In the genomic region with DNA sequence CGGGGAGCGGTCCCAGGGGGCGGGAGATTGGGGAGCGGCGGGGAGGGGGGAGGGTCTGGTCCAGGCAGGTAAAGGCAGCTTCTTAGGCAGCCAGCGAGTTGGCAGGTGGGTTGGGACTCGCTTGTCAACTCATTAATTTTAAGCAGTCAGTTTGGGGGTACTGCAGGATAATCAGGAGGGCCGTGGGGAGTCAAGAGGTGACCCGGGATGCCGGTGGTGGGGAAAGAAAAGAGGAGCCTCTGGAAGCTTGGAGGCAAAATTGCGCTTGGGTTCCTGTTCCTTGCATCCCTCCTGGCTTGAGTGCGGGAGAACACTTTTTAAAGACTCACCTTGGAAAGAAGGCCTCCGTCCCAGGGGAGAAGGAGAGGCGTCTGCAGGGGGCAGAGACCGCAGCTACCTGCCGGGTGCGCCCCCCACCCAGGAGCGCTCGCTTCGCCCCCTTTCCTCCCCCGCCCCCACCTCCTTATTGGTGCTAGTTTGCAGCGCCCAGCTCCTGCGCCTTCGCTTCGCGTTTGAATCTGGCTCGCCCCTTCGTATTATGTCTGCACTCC, we compare ENCODE assay signal across 10 cellular contexts. TPM values are rescaled to one million over a fixed set of nuclear protein-coding genes. Genes with fewer than 3 reads are reported as not detected.
DNase-seq lines count a peak whose midpoint lies in the region; ATAC-seq and TF ChIP-seq lines count a peak whose summit lies in the region.
"Had no signal": no experiment of that assay in that cellular context is flagged by ENCODE, and none has a peak within 500 bp of the region (broad histone marks: within the 10 kb centered on the region; RNA-seq: fewer than 3 reads in every experiment).

A gene with protein sequence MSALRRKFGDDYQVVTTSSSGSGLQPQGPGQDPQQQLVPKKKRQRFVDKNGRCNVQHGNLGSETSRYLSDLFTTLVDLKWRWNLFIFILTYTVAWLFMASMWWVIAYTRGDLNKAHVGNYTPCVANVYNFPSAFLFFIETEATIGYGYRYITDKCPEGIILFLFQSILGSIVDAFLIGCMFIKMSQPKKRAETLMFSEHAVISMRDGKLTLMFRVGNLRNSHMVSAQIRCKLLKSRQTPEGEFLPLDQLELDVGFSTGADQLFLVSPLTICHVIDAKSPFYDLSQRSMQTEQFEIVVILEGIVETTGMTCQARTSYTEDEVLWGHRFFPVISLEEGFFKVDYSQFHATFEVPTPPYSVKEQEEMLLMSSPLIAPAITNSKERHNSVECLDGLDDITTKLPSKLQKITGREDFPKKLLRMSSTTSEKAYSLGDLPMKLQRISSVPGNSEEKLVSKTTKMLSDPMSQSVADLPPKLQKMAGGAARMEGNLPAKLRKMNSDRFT (plus strand): TSS at position 458 of the 551 bp plus-strand sequence. CDS start 81 bp downstream, at position 539.

- peaks cover 35% of the 10 kb centered on the region for H3K27me3 Mint-ChIP-seq in endodermal cell (ENCODE audit: insufficient read depth)
- peaks cover 17 to 63% (median 33%) of the 10 kb centered on the region in 5 donors for H3K27me3 Mint-ChIP-seq in naive thymus-derived CD8-positive, alpha-beta T cell

- H3K27me3 ChIP-seq in heart left ventricle (peaks cover 4 to 40% (median 29%) of the 10 kb centered on the region in 9 donors), endodermal cell (ENCODE audit: control insufficient read depth, insufficient read depth, low read length, poor library complexity, severe bottlenecking) (peaks cover 23% of the 10 kb centered on the region), aorta (ENCODE audit: control insufficient read depth in 1 of 2, insufficient read depth in 2 of 2, low read length in 1 of 2) (no peaks in the 10 kb centered on the region)
- H3K27me3 ChIP-seq: BLaER1 treated with 17β-estradiol and CSF1 and Interleukin-3, amounts not matched to agents 10 nM and 100 nM had no signal

- H3K9ac ChIP-seq in endodermal cell (ENCODE audit: extremely low read depth, low read length, poor library complexity, severe bottlenecking), result peak within 1 kb of the TSS; percentile 18
- H3K9ac ChIP-seq: BLaER1 treated with 17β-estradiol and CSF1 and Interleukin-3, amounts not matched to agents 10 nM and 100 nM had no signal

- POLR2A ChIA-PET in naive thymus-derived CD8-positive, alpha-beta T cell (lab: Charles Lee), result no interaction called here

- peaks cover 0 to 19% (median 2%) of the 10 kb centered on the region in 12 donors for H3K4me1 ChIP-seq in heart left ventricle
- H3K4me1 ChIP-seq in endodermal cell (ENCODE audit: control insufficient read depth, insufficient read depth, low read length), result no peaks in the 10 kb centered on the region
- H3K4me1 ChIP-seq in aorta (ENCODE audit: control insufficient read depth in 1 of 2, insufficient read depth in 2 of 2, low read length in 2 of 2), result no peaks in the 10 kb centered on the region

- H3K27ac Mint-ChIP-seq in endodermal cell, result no peak within 1 kb of the TSS
- peak within 1 kb of the TSS in 1 of 10 donors; percentile 69 for H3K27ac Mint-ChIP-seq in naive thymus-derived CD8-positive, alpha-beta T cell

- intact Hi-C loops in heart left ventricle (cut with DNase I) (no loop called here), Right ventricle myocardium superior (cut with DNase I) (no loop called here), aorta (cut with DNase I) (loop anchor here in 1 of 2 donors (5.0 kb wide), 2 partner anchors 76 to 166 kb away; no protein-coding TSS in a partner anchor)

- ATAC-seq in heart left ventricle (no peak), Right ventricle myocardium superior (ENCODE audit: poor library complexity) (no peak), aorta (ENCODE audit: low FRiP score) (peak; percentile 34), GM19035 (IDR thresholded peaks at IDR 0.05; ENCODE audit: unreplicated experiment) (no peak), GM18858 (IDR thresholded peaks at IDR 0.05; ENCODE audit: unreplicated experiment) (no peak)
- no peak for ATAC-seq in naive thymus-derived CD8-positive, alpha-beta T cell

- H3K4me1 Mint-ChIP-seq in endodermal cell, result peaks cover 7% of the 10 kb centered on the region
- H3K4me1 Mint-ChIP-seq in naive thymus-derived CD8-positive, alpha-beta T cell, result peaks cover 5 to 22% (median 9%) of the 10 kb centered on the region in 4 donors

- H3K9me3 Mint-ChIP-seq in endodermal cell, result peaks cover 5% of the 10 kb centered on the region
- H3K9me3 Mint-ChIP-seq in naive thymus-derived CD8-positive, alpha-beta T cell, result peaks cover 0 to 8% (median 0%) of the 10 kb centered on the region in 9 donors

- peak within 1 kb of the TSS; percentile 77 for H3K4me3 Mint-ChIP-seq in endodermal cell
- peak within 1 kb of the TSS; percentile 26 to 78 (median 63) for H3K4me3 Mint-ChIP-seq in naive thymus-derived CD8-positive, alpha-beta T cell

- H3K36me3 ChIP-seq in heart left ventricle (no peaks in the 10 kb centered on the region), endodermal cell (ENCODE audit: control insufficient read depth, insufficient read depth, low read length) (no peaks in the 10 kb centered on the region), aorta (ENCODE audit: control insufficient read depth in 1 of 2, insufficient read depth in 2 of 2, low read length in 1 of 2) (no peaks in the 10 kb centered on the region)
- H3K36me3 ChIP-seq: BLaER1 treated with 17β-estradiol and CSF1 and Interleukin-3, amounts not matched to agents 10 nM and 100 nM had no signal

- TF ChIP-seq CTCF in heart left ventricle (IDR thresholded peaks at IDR 0.05), result no peak
- TF ChIP-seq CTCF in endodermal cell (conservative IDR thresholded peaks at IDR 0.05), result no peak

- no peak for TF ChIP-seq POLR2A in heart left ventricle (IDR thresholded peaks at IDR 0.05)

- no peak for DNase-seq in heart left ventricle
- DNase-seq in Right ventricle myocardium superior, result no peak
- peak; percentile 66 for DNase-seq in endodermal cell
- DNase-seq in naive thymus-derived CD8-positive, alpha-beta T cell, result no peak
- peak in 1 of 2 donors; percentile 72 for DNase-seq in aorta
- DNase-seq in activated CD4-positive, alpha-beta T cell treated with anti-CD3 and anti-CD28 coated beads, Interleukin-2, amount 50 U/mL, for 4 hours, result no peak
- DNase-seq: activated CD8-positive, alpha-beta memory T cell treated with anti-CD3 and anti-CD28 coated beads for 24 hours had no signal

- H3K27ac ChIP-seq in heart left ventricle (peak within 1 kb of the TSS in 1 of 12 donors; percentile 28), endodermal cell (ENCODE audit: low read depth, low read length) (no peak within 1 kb of the TSS), aorta (ENCODE audit: low read depth in 1 of 2, low read length in 2 of 2) (no peak within 1 kb of the TSS)
- H3K27ac ChIP-seq: BLaER1 treated with 17β-estradiol and CSF1 and Interleukin-3, amounts not matched to agents 10 nM and 100 nM had no signal

- WGBS in heart left ventricle, 4 donors, result 1 to 5% (median 2%) methylated on average over 23 to 28 of the region's 28 CpGs
- 21 to 33% methylated on average over 6 to 28 of the region's 28 CpGs for WGBS in endodermal cell (ENCODE audit: insufficient coverage in 1 of 2, insufficient read length in 1 of 2), 2 experiments
- 1% methylated on average over 23 to 28 of the region's 28 CpGs for WGBS in aorta, 2 donors

- H3K4me3 ChIP-seq in heart left ventricle (peak within 1 kb of the TSS; percentile 15 to 58 (median 46)), endodermal cell (ENCODE audit: low read length) (peak within 1 kb of the TSS; percentile 78), aorta (ENCODE audit: low read length in 2 of 2) (peak within 1 kb of the TSS; percentile 50 to 72)
- H3K4me3 ChIP-seq: BLaER1 treated with 17β-estradiol and CSF1 and Interleukin-3, amounts not matched to agents 10 nM and 100 nM had no signal

- no peaks in the 10 kb centered on the region for H3K9me3 ChIP-seq in heart left ventricle
- no peaks in the 10 kb centered on the region for H3K9me3 ChIP-seq in endodermal cell (ENCODE audit: control insufficient read depth, low read length)
- H3K9me3 ChIP-seq in aorta (ENCODE audit: control insufficient read depth, low read length), result no peaks in the 10 kb centered on the region

- peaks cover 4% of the 10 kb centered on the region for H3K36me3 Mint-ChIP-seq in endodermal cell (ENCODE audit: low read depth)
- H3K36me3 Mint-ChIP-seq in naive thymus-derived CD8-positive, alpha-beta T cell, result no peaks in the 10 kb centered on the region

RNA-seq across cellular contexts. Expression of the gene that starts here (rescaled TPM):
- total RNA-seq in heart left ventricle (1 to 10 TPM in 2 of 9 donors, under 1 TPM in 7; 0.16 to 6.2 (median 0.40) TPM), Right ventricle myocardium superior (2.0 TPM), endodermal cell (1 to 10 TPM; 4.3 to 7.6 TPM), aorta (1 to 10 TPM; 1.6 to 5.1 TPM)
- polyA plus RNA-seq in heart left ventricle (under 1 TPM; 0.07 to 0.42 TPM), aorta (1 to 10 TPM in 1 of 2 donors, under 1 TPM in 1; 0.69 to 1.9 TPM)
- polyA plus RNA-seq in endodermal cell (2013, experiment 1 of 2), result 1.2 TPM
- 1.8 TPM for polyA plus RNA-seq in endodermal cell (2013, experiment 2 of 2)
- not detected for total RNA-seq in naive thymus-derived CD8-positive, alpha-beta T cell
- not detected for polyA plus RNA-seq in naive thymus-derived CD8-positive, alpha-beta T cell
